Comparison of ENCODE assay signal across 8 cellular contexts in the genomic region with DNA sequence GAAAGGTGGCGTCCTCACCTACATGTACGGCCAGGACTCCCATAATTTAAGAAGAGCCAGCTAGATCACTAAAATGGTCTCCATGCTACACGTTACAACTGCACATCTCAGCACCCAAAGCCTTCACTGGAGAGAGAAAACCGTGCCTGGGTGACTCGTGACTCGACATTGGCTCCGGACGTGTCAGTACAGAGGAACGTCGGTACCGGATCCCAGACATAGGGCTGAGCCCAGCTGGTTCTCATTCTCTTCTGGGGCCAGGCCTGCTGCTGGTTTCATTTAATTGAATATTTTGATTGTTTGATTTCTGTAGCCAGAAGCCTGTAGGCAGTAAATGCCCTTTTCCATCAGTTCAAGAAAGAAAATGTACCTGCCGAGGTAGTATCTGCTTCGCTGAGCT.
DNase-seq lines count a peak whose midpoint lies in the region; ATAC-seq and TF ChIP-seq lines count a peak whose summit lies in the region.

No MANE protein-coding gene starts in this region.

- H3K36me3 ChIP-seq in OCI-LY1 (ENCODE audit: insufficient read depth, low read length): no peaks in the 10 kb centered on the region; the same call in 1 of the 2 replicates
- no peaks in the 10 kb centered on the region for H3K36me3 ChIP-seq in tibial artery
- no peaks in the 10 kb centered on the region for H3K36me3 ChIP-seq in effector memory CD4-positive, alpha-beta T cell (ENCODE audit: control insufficient read depth, insufficient read depth, low read length)

- H3K4me1 Mint-ChIP-seq in activated CD4-positive, alpha-beta T cell treated with anti-CD3 and anti-CD28 coated beads, Interleukin-2, amount 10 ng/mL, durations not matched to agents 7 days and 5 days: peaks cover 13% of the 10 kb centered on the region

- H3K27me3 ChIP-seq in OCI-LY1 (ENCODE audit: insufficient read depth, low read length) (no peaks in the 10 kb centered on the region; the same call in 1 of the 2 replicates), tibial artery (no peaks in the 10 kb centered on the region)
- H3K27me3 ChIP-seq in effector memory CD4-positive, alpha-beta T cell (replicated peaks; ENCODE audit: control insufficient read depth, insufficient read depth, low read length, poor library complexity, severe bottlenecking): no peaks in the 10 kb centered on the region

- no peak overlapping the region for H3K9ac ChIP-seq in OCI-LY1 (ENCODE audit: low read length)

- H3K9me3 ChIP-seq in OCI-LY1 (ENCODE audit: low read length): no peaks in the 10 kb centered on the region
- peaks cover 0 to 9% (median 0%) of the 10 kb centered on the region in 3 donors for H3K9me3 ChIP-seq in tibial artery
- H3K9me3 ChIP-seq in effector memory CD4-positive, alpha-beta T cell (ENCODE audit: control insufficient read depth, low read length): no peaks in the 10 kb centered on the region

- POLR2A ChIA-PET in activated CD4-positive, alpha-beta T cell treated with anti-CD3 and anti-CD28 coated beads, Interleukin-2, amount 10 ng/mL, durations not matched to agents 7 days and 5 days (lab: Charles Lee): no interaction called here

- H3K4me1 ChIP-seq in OCI-LY1 (ENCODE audit: insufficient read depth, low read length, severe bottlenecking) (peaks cover 11% of the 10 kb centered on the region), tibial artery (peaks cover 0 to 14% (median 8%) of the 10 kb centered on the region in 4 donors)
- H3K4me1 ChIP-seq in effector memory CD4-positive, alpha-beta T cell (ENCODE audit: control insufficient read depth, insufficient read depth, low read length, poor library complexity, severe bottlenecking): peaks cover 8% of the 10 kb centered on the region

- no peak overlapping the region for H3K4me3 Mint-ChIP-seq in activated CD4-positive, alpha-beta T cell treated with anti-CD3 and anti-CD28 coated beads, Interleukin-2, amount 10 ng/mL, durations not matched to agents 7 days and 5 days

- peak overlapping the region; percentile 16; the same call in 1 of the 2 replicates for H3K4me2 ChIP-seq in OCI-LY1 (ENCODE audit: low read length)

- no peaks in the 10 kb centered on the region for H3F3A ChIP-seq in OCI-LY1 (ENCODE audit: insufficient read depth, low read length)

- no peaks in the 10 kb centered on the region for H4K20me1 ChIP-seq in OCI-LY1 (ENCODE audit: insufficient read depth, low read length)

- H3K27ac ChIP-seq in OCI-LY1 (ENCODE audit: low read depth, low read length, poor library complexity, severe bottlenecking) (no peak overlapping the region), tibial artery (peak overlapping the region; percentile 42 to 43)
- no peak overlapping the region for H3K27ac ChIP-seq in effector memory CD4-positive, alpha-beta T cell (ENCODE audit: insufficient read depth, low read length, poor library complexity, severe bottlenecking)

- H3K9me3 Mint-ChIP-seq in activated CD4-positive, alpha-beta T cell treated with anti-CD3 and anti-CD28 coated beads, Interleukin-2, amount 10 ng/mL, durations not matched to agents 7 days and 5 days: peaks cover 18% of the 10 kb centered on the region

- H3K36me3 Mint-ChIP-seq in activated CD4-positive, alpha-beta T cell treated with anti-CD3 and anti-CD28 coated beads, Interleukin-2, amount 10 ng/mL, durations not matched to agents 7 days and 5 days (ENCODE audit: low read depth): peaks cover 6% of the 10 kb centered on the region

- intact Hi-C loops in tibial artery (cut with DNase I; ENCODE audit: low total_unique reads): loop anchor here (10.0 kb wide), 3 partner anchors 360 to 980 kb away; a partner anchor contains a TSS

- TF ChIP-seq CTCF in OCI-LY1 (IDR thresholded peaks at IDR 0.05; ENCODE audit: low read length): no peak
- TF ChIP-seq CTCF in foreskin fibroblast (IDR thresholded peaks at IDR 0.05; ENCODE audit: low read depth, low read length): no peak
- no peak for TF ChIP-seq CTCF in tibial artery (IDR thresholded peaks at IDR 0.05)

- H3K4me3 ChIP-seq in OCI-LY1 (ENCODE audit: low read depth, low read length, poor library complexity, severe bottlenecking): no peak overlapping the region
- peak overlapping the region; percentile 1 to 27 for H3K4me3 ChIP-seq in foreskin fibroblast (ENCODE audit: low read depth in 1 of 2, low read length in 2 of 2)
- peak overlapping the region; percentile 5 to 35 for H3K4me3 ChIP-seq in tibial artery
- no peak overlapping the region for H3K4me3 ChIP-seq in effector memory CD4-positive, alpha-beta T cell (ENCODE audit: insufficient read depth, low read depth, low read length, poor library complexity, severe bottlenecking)

- no peaks in the 10 kb centered on the region for H3K27me3 Mint-ChIP-seq in activated CD4-positive, alpha-beta T cell treated with anti-CD3 and anti-CD28 coated beads, Interleukin-2, amount 10 ng/mL, durations not matched to agents 7 days and 5 days

- DNase-seq in activated CD4-positive, alpha-beta T cell treated with anti-CD3 and anti-CD28 coated beads, Interleukin-2, amount 10 ng/mL, durations not matched to agents 7 days and 5 days: no peak
- no peak for DNase-seq in activated CD4-positive, alpha-beta T cell treated with anti-CD3 and anti-CD28 coated beads for 1 hour
- DNase-seq in foreskin fibroblast (peak; percentile 67 to 90), tibial artery (no peak), NOMO-1 treated with dmso at 0.1 percent for 144 hours (lab: John Stamatoyannopoulos, UW; ENCODE audit: unreplicated experiment) (no peak)
- no peak for DNase-seq in effector memory CD4-positive, alpha-beta T cell

- CTCF ChIA-PET in activated CD4-positive, alpha-beta T cell treated with anti-CD3 and anti-CD28 coated beads, Interleukin-2, amount 10 ng/mL, durations not matched to agents 7 days and 5 days (lab: Charles Lee): interaction anchor here (0.6 to 3.7 kb wide), 5 partner anchors 10 to 533 kb away, joined by 3 to 24 read pairs (median 4); no protein-coding TSS in a partner anchor

- no peak for ATAC-seq in GM21786 (IDR thresholded peaks at IDR 0.05; ENCODE audit: unreplicated experiment)

- H2AFZ ChIP-seq in OCI-LY1 (ENCODE audit: low read length): no peak overlapping the region

- no peaks in the 10 kb centered on the region for H3K79me2 ChIP-seq in OCI-LY1 (ENCODE audit: insufficient read depth, low read length)

- H3K9me2 ChIP-seq in OCI-LY1 (ENCODE audit: low read depth, low read length): no peaks in the 10 kb centered on the region

- peak overlapping the region; percentile 72 for H3K27ac Mint-ChIP-seq in activated CD4-positive, alpha-beta T cell treated with anti-CD3 and anti-CD28 coated beads, Interleukin-2, amount 10 ng/mL, durations not matched to agents 7 days and 5 days

Comparison
In these comparisons a context has a peak if more than half of its experiments do, and no peak if none do; other contexts are left out.
1. DNase-seq: peak in foreskin fibroblast (2 of 2); none in activated CD4-positive, alpha-beta T cell treated with anti-CD3 and anti-CD28 coated beads, Interleukin-2, amount 10 ng/mL, durations not matched to agents 7 days and 5 days (single experiment), activated CD4-positive, alpha-beta T cell treated with anti-CD3 and anti-CD28 coated beads for 1 hour (single experiment), tibial artery (0 of 2), effector memory CD4-positive, alpha-beta T cell (0 of 3) and NOMO-1 treated with dmso at 0.1 percent for 144 hours (single experiment).
2. H3K27ac ChIP-seq: peak in tibial artery (2 of 2); none in OCI-LY1 (single experiment) and effector memory CD4-positive, alpha-beta T cell (single experiment).
3. H3K4me3 ChIP-seq: peak in foreskin fibroblast (2 of 2) and tibial artery (2 of 2); none in OCI-LY1 (single experiment) and effector memory CD4-positive, alpha-beta T cell (single experiment).